8 cellular contexts compared by ENCODE assay signal in the genomic region with DNA sequence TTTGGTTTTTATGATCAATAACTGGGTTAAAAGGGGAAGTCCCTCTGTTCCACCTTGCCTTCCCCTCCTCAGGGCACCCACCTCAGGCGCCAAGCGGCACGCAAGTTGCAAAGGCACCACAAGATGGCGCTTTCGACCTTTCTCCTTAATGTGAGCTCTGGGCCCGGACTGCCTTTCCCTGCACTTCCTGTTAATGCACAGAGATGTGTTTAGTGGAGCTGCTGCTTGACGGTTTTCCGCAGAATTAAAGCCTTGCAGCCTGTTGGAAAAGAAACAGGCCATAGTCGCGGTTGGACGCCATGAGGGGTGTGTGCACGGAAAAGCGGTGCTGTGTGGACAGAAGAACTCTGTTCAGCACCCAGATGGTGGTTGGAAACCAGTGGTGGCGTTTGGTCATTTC. TPM values are rescaled to one million over a fixed set of nuclear protein-coding genes. Genes with fewer than 3 reads are reported as not detected.
DNase-seq lines count a peak whose midpoint lies in the region; ATAC-seq and TF ChIP-seq lines count a peak whose summit lies in the region.

No MANE protein-coding gene starts in this region.

- no peaks in the 10 kb centered on the region for H3K36me3 ChIP-seq in GM23338 (ENCODE audit: insufficient read depth)
- no peaks in the 10 kb centered on the region for H3K36me3 ChIP-seq in psoas muscle (ENCODE audit: insufficient read depth in 1 of 2, low read depth in 1 of 2)

- no peak overlapping the region for H3K4me3 Mint-ChIP-seq in GM23338

- peak overlapping the region; percentile 64; the same call in 1 of the 2 replicates for H3K4me2 ChIP-seq in GM23338

- no peaks in the 10 kb centered on the region for H3K9me3 ChIP-seq in psoas muscle

- H3K9me2 ChIP-seq in GM23338 (ENCODE audit: insufficient read depth) = no peaks in the 10 kb centered on the region

- peak overlapping the region; percentile 79; the same call in 1 of the 2 replicates for H2AFZ ChIP-seq in GM23338

- peaks cover 21% of the 10 kb centered on the region for H3K4me1 Mint-ChIP-seq in GM23338

- peaks cover 24% of the 10 kb centered on the region for H3K4me1 ChIP-seq in GM23338 (ENCODE audit: insufficient read depth)
- H3K4me1 ChIP-seq in psoas muscle = no peaks in the 10 kb centered on the region

- no peaks in the 10 kb centered on the region for H3K9me3 Mint-ChIP-seq in GM23338

- no peaks in the 10 kb centered on the region for H3K36me3 Mint-ChIP-seq in GM23338 (ENCODE audit: low read depth)

- intact Hi-C loops in psoas muscle (cut with DNase I) = loop anchor here (2.0 to 10.0 kb wide), 3 partner anchors 164 to 271 kb away; a partner anchor contains a TSS

- ATAC-seq in GM23338 (peak; percentile 92), psoas muscle (peak; percentile 69 to 88 (median 85))

- no peaks in the 10 kb centered on the region for H3K79me2 ChIP-seq in GM23338 (replicated peaks; ENCODE audit: insufficient read depth)

- WGBS in psoas muscle, 3 donors = 15 to 17% (median 17%) methylated on average over 14 of the region's 14 CpGs

- H3F3A ChIP-seq in GM23338 (replicated peaks; ENCODE audit: low read depth) = no peaks in the 10 kb centered on the region

- H3K27ac Mint-ChIP-seq in GM23338 = no peak overlapping the region

- H3K27me3 Mint-ChIP-seq in GM23338 (ENCODE audit: insufficient read depth, low read depth, poor library complexity) = peaks cover 7% of the 10 kb centered on the region

- H4K20me1 ChIP-seq in GM23338 (replicated peaks; ENCODE audit: insufficient read depth) = no peaks in the 10 kb centered on the region

- DNase-seq in GDM1 (lab: John Stamatoyannopoulos, UW) = peak; percentile 72
- peak; percentile 96 for DNase-seq in GM23338 (ENCODE audit: low spot score)
- DNase-seq in SHP77 treated with DMSO at 0.1 percent for 48 hours (lab: John Stamatoyannopoulos, UW) = peak; percentile 25
- peak; percentile 17 for DNase-seq in activated gamma-delta T cell treated with anti-CD3 and anti-CD28 coated beads, Interleukin-2, amount 50 U/mL, for 16 hours (ENCODE audit: low read depth)
- DNase-seq in glomerular visceral epithelial cell (ENCODE audit: extremely low spot score) = peak; percentile 74
- peak; percentile 72 to 81 for DNase-seq in psoas muscle
- no peak for DNase-seq in cerebellar nuclear complex (lab: John Stamatoyannopoulos, UW)

- TF ChIP-seq CTCF in GM23338 (conservative IDR thresholded peaks at IDR 0.05; ENCODE audit: low read depth in 2 of 2) (peak; percentile 85 to 98), LNCAP (IDR thresholded peaks at IDR 0.05) (peak; percentile 94), psoas muscle (IDR thresholded peaks at IDR 0.05) (peak; percentile 79)

- H3K27me3 ChIP-seq in GM23338 (ENCODE audit: insufficient read depth) = 0 out of 2 replicates have a peak, but pooled peaks cover 15% of the 10 kb centered on the region
- peaks cover 0 to 18% (median 4%) of the 10 kb centered on the region in 3 donors for H3K27me3 ChIP-seq in psoas muscle (ENCODE audit: insufficient read depth in 3 of 3, low read length in 2 of 3)

- H3K4me3 ChIP-seq in GM23338 (no peak overlapping the region), psoas muscle (no peak overlapping the region)

- H3K27ac ChIP-seq in GM23338 (ENCODE audit: low read depth) = no peak overlapping the region
- no peak overlapping the region for H3K27ac ChIP-seq in psoas muscle

TF ChIP-seq in GM23338, 12 proteins besides CTCF, POLR2A, EP300 and RAD21 (continues in another document):
- TF ChIP-seq ZNF114 (CRISPR knock-in tag; IDR thresholded peaks at IDR 0.05) = no peak
- TF ChIP-seq, protein P1, sequence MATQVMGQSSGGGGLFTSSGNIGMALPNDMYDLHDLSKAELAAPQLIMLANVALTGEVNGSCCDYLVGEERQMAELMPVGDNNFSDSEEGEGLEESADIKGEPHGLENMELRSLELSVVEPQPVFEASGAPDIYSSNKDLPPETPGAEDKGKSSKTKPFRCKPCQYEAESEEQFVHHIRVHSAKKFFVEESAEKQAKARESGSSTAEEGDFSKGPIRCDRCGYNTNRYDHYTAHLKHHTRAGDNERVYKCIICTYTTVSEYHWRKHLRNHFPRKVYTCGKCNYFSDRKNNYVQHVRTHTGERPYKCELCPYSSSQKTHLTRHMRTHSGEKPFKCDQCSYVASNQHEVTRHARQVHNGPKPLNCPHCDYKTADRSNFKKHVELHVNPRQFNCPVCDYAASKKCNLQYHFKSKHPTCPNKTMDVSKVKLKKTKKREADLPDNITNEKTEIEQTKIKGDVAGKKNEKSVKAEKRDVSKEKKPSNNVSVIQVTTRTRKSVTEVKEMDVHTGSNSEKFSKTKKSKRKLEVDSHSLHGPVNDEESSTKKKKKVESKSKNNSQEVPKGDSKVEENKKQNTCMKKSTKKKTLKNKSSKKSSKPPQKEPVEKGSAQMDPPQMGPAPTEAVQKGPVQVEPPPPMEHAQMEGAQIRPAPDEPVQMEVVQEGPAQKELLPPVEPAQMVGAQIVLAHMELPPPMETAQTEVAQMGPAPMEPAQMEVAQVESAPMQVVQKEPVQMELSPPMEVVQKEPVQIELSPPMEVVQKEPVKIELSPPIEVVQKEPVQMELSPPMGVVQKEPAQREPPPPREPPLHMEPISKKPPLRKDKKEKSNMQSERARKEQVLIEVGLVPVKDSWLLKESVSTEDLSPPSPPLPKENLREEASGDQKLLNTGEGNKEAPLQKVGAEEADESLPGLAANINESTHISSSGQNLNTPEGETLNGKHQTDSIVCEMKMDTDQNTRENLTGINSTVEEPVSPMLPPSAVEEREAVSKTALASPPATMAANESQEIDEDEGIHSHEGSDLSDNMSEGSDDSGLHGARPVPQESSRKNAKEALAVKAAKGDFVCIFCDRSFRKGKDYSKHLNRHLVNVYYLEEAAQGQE (IDR thresholded peaks at IDR 0.05; ENCODE audit: unreplicated experiment) = no peak
- TF ChIP-seq STAT1 (IDR thresholded peaks at IDR 0.05; ENCODE audit: unreplicated experiment) = no peak
- TF ChIP-seq, protein P2, sequence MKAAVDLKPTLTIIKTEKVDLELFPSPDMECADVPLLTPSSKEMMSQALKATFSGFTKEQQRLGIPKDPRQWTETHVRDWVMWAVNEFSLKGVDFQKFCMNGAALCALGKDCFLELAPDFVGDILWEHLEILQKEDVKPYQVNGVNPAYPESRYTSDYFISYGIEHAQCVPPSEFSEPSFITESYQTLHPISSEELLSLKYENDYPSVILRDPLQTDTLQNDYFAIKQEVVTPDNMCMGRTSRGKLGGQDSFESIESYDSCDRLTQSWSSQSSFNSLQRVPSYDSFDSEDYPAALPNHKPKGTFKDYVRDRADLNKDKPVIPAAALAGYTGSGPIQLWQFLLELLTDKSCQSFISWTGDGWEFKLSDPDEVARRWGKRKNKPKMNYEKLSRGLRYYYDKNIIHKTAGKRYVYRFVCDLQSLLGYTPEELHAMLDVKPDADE (IDR thresholded peaks at IDR 0.05) = no peak

RNA-seq across cellular contexts. Expression of a gene that starts 17.9 kb away (rescaled TPM):
- total RNA-seq in GM23338 (2014; rRNA removed; shearing (Covaris generic)) = not detected in 2 replicates
- polyA plus RNA-seq in GM23338 (2016; fragmentation: Nextera tagmentation; extraction: Ambion mirVana) = 1.7 TPM in 2 replicates
- total RNA-seq in psoas muscle = 10 to 100 TPM in 3 of 4 donors, 1 to 10 TPM in 1; 2.6 to 28.9 (median 22.6) TPM
- polyA plus RNA-seq in psoas muscle = 10 to 100 TPM in 2 of 3 donors, 1 to 10 TPM in 1; 8.8 to 28.3 (median 21.0) TPM

RNA-seq across cellular contexts. Expression of a gene that starts 25.1 kb away (rescaled TPM):
- total RNA-seq in GM23338 (2014; rRNA removed; shearing (Covaris generic)) = not detected in 2 replicates
- polyA plus RNA-seq in GM23338 (2016; fragmentation: Nextera tagmentation; extraction: Ambion mirVana) (0.16 TPM in 1 of 2 replicates, not detected in the other), psoas muscle (not detected)
- not detected for total RNA-seq in psoas muscle

Comparison
In these comparisons a context has a peak if more than half of its experiments do, and no peak if none do; other contexts are left out.
1. DNase-seq: peak in GDM1 (single experiment), GM23338 (single experiment), SHP77 treated with DMSO at 0.1 percent for 48 hours (single experiment), activated gamma-delta T cell treated with anti-CD3 and anti-CD28 coated beads, Interleukin-2, amount 50 U/mL, for 16 hours (single experiment), glomerular visceral epithelial cell (single experiment) and psoas muscle (2 of 2); none in cerebellar nuclear complex (0 of 2).
2. Peak in every context shown above with its lines, with median percentiles within 50 percentile points of each other: CTCF ChIP-seq.